Comparison of ENCODE assay signal across 1 cellular context in genomic region chr10:121243899-121244241, GRCh38.
TF ChIP-seq lines count a peak whose summit lies in the region.

No MANE protein-coding gene starts in this region.

TF ChIP-seq in GM12878, 131 proteins besides CTCF, POLR2A, EP300 and RAD21:
- TF ChIP-seq PBX3 (IDR thresholded peaks at IDR 0.05; ENCODE audit: insufficient replicate concordance, low read depth, low read length) (no peak), ZBTB40 (IDR thresholded peaks at IDR 0.05; ENCODE audit: borderline replicate concordance) (peak; percentile 40; the same call in 1 of the 2 replicates)
